In genomic region chr6:41283597-41283996, GRCh38 we compare ENCODE assay signal across 25 cellular contexts. TPM values are rescaled to one million over a fixed set of nuclear protein-coding genes. Genes with fewer than 3 reads are reported as not detected.
DNase-seq lines count a peak whose midpoint lies in the region; ATAC-seq, FAIRE-seq and TF ChIP-seq lines count a peak whose summit lies in the region.
"Had no signal": no experiment of that assay in that cellular context is flagged by ENCODE, and none has a peak within 500 bp of the region (broad histone marks: within the 10 kb centered on the region; RNA-seq: fewer than 3 reads in every experiment).

No MANE protein-coding gene starts in this region.

- no peak for TF ChIP-seq EP300 in K562 (IDR thresholded peaks at IDR 0.05; ENCODE audit: low read length)

- H3K9me3 ChIP-seq in Karpas-422 (ENCODE audit: low read length), result no peaks in the 10 kb centered on the region
- H3K9me3 ChIP-seq in K562 (replicated peaks; ENCODE audit: control insufficient read depth, insufficient read depth, low read depth, low read length), result no peaks in the 10 kb centered on the region
- H3K9me3 ChIP-seq: BLaER1 had no signal

- H3K36me3 ChIP-seq in Karpas-422 (ENCODE audit: insufficient read depth, low read length), result no peaks in the 10 kb centered on the region
- H3K36me3 ChIP-seq in K562 (ENCODE audit: control insufficient read depth, insufficient read depth, low read length), result no peaks in the 10 kb centered on the region
- H3K36me3 ChIP-seq: BLaER1 had no signal

- in situ Hi-C loops in K562 (cut with MboI), result no loop called here

- H3K4me3 ChIP-seq in Karpas-422 (ENCODE audit: low read length) (no peak overlapping the region), K562 (no peak overlapping the region)
- H3K4me3 ChIP-seq: BLaER1, GM23338 had no signal

- H3K27ac ChIP-seq in Karpas-422 (ENCODE audit: low read length) (no peak overlapping the region), K562 (ENCODE audit: extremely low read depth, low read depth, low read length) (no peak overlapping the region)
- H3K27ac ChIP-seq: BLaER1 had no signal

- H3K27me3 ChIP-seq in Karpas-422 (ENCODE audit: low read length) (no peaks in the 10 kb centered on the region), K562 (ENCODE audit: control insufficient read depth in 2 of 2, insufficient read depth in 2 of 2, low read length in 2 of 2) (peaks cover 0 to 43% of the 10 kb centered on the region in 2 experiments; a peak in 3 of 5 replicates)
- H3K27me3 ChIP-seq: BLaER1 had no signal

- CTCF ChIA-PET in K562 (lab: Yijun Ruan, JAX; ENCODE audit: low intra/inter-chr PET ratio), result no interaction called here

- no peaks in the 10 kb centered on the region for H3K9me2 ChIP-seq in Karpas-422 (replicated peaks; ENCODE audit: insufficient read depth, low read length)

- no peaks in the 10 kb centered on the region for H3K4me1 ChIP-seq in Karpas-422 (ENCODE audit: low read length)
- peaks cover 0 to 8% of the 10 kb centered on the region in 2 experiments; a peak in 2 of 5 replicates for H3K4me1 ChIP-seq in K562 (replicated peaks in 1 of 2; ENCODE audit: control insufficient read depth in 2 of 2, insufficient read depth in 2 of 2, low read length in 2 of 2)

- WGBS in K562 (ENCODE audit: insufficient coverage, low coverage, missing lambda C conversion rate), result 3% methylated on average over 3 of the region's 3 CpGs

- H3K27ac Mint-ChIP-seq in activated naive CD8-positive, alpha-beta T cell treated with anti-CD3 and anti-CD28 coated beads, Interleukin-2, amount 50 U/mL, for 24 hours, result peak overlapping the region; percentile 16
- no peak overlapping the region for H3K27ac Mint-ChIP-seq in activated naive CD8-positive, alpha-beta T cell treated with anti-CD3 and anti-CD28 coated beads for 36 hours
- H3K27ac Mint-ChIP-seq in stimulated activated naive B cell treated with anti-CD40 and anti-IgM and Interleukin-4, amounts not matched to agents 10 μg/mL and 1 μg/mL and 100 μg/mL, for 72 hours, result peak overlapping the region; percentile 77
- H3K27ac Mint-ChIP-seq: CD8-positive, alpha-beta memory T cell; GM23338 had no signal

- H3K4me3 Mint-ChIP-seq in activated naive CD8-positive, alpha-beta T cell treated with anti-CD3 and anti-CD28 coated beads, Interleukin-2, amount 50 U/mL, for 24 hours, result no peak overlapping the region
- H3K4me3 Mint-ChIP-seq in activated naive CD8-positive, alpha-beta T cell treated with anti-CD3 and anti-CD28 coated beads for 36 hours, result no peak overlapping the region
- no peak overlapping the region for H3K4me3 Mint-ChIP-seq in stimulated activated naive B cell treated with anti-CD40 and anti-IgM and Interleukin-4, amounts not matched to agents 10 μg/mL and 1 μg/mL and 100 μg/mL, for 72 hours
- H3K4me3 Mint-ChIP-seq: CD4-positive, CD25-positive, alpha-beta regulatory T cell; CD8-positive, alpha-beta memory T cell; GM23338 had no signal

- no peaks in the 10 kb centered on the region for H3K9me1 ChIP-seq in K562 (ENCODE audit: control insufficient read depth, insufficient read depth, low read length)

- intact Hi-C loops in K562 (cut with micrococcal nuclease), result no loop called here

- H3K4me2 ChIP-seq in Karpas-422 (ENCODE audit: low read depth, low read length, poor library complexity, severe bottlenecking), result no peak overlapping the region
- no peak overlapping the region for H3K4me2 ChIP-seq in K562 (ENCODE audit: insufficient read depth, low read length)
- H3K4me2 ChIP-seq: BLaER1, GM23338 had no signal

- POLR2A ChIA-PET in K562 (lab: Yijun Ruan, JAX), result no interaction called here

- TF ChIP-seq POLR2A in K562 (conservative IDR thresholded peaks at IDR 0.05), result no peak

- TF ChIP-seq RAD21 in K562 (CRISPR knock-in tag; conservative IDR thresholded peaks at IDR 0.05 in 1 of 2, IDR thresholded peaks at IDR 0.05 in 1 of 2), result no peak

- TF ChIP-seq CTCF in K562 (IDR thresholded peaks at IDR 0.05 in 2 of 3, conservative IDR thresholded peaks at IDR 0.05 in 1 of 3; ENCODE audit: insufficient read depth in 2 of 3, low read depth in 1 of 3, low read length in 3 of 3), result no peak

- peaks cover 2% of the 10 kb centered on the region for H3K27me3 Mint-ChIP-seq in activated naive CD8-positive, alpha-beta T cell treated with anti-CD3 and anti-CD28 coated beads, Interleukin-2, amount 50 U/mL, for 24 hours
- no peaks in the 10 kb centered on the region for H3K27me3 Mint-ChIP-seq in activated naive CD8-positive, alpha-beta T cell treated with anti-CD3 and anti-CD28 coated beads for 36 hours
- peaks cover 5 to 16% of the 10 kb centered on the region in 2 donors for H3K27me3 Mint-ChIP-seq in stimulated activated naive B cell treated with anti-CD40 and anti-IgM and Interleukin-4, amounts not matched to agents 10 μg/mL and 1 μg/mL and 100 μg/mL, for 72 hours

- DNase-seq in activated naive CD8-positive, alpha-beta T cell treated with anti-CD3 and anti-CD28 coated beads, Interleukin-2, amount 50 U/mL, for 24 hours, result no peak
- no peak for DNase-seq in activated naive CD8-positive, alpha-beta T cell treated with anti-CD3 and anti-CD28 coated beads for 36 hours
- DNase-seq in Karpas-422 (peak; percentile 51), K562 (ENCODE audit: extremely low read depth in 1 of 4, low spot score in 3 of 4) (no peak), SW 1271 (lab: John Stamatoyannopoulos, UW) (no peak)
- no peak for DNase-seq in stimulated activated naive B cell treated with anti-CD40 and anti-IgM and Interleukin-4, amounts not matched to agents 10 μg/mL and 1 μg/mL and 100 μg/mL, for 72 hours
- DNase-seq: 8988T; CD4-positive, CD25-positive, alpha-beta regulatory T cell; CD8-positive, alpha-beta memory T cell; COR-L47; DMS 273 treated with DMSO at 0.1 percent for 48 hours; DMS79; GDM1; HCEC 1CT; KBM-7 had no signal

- no peaks in the 10 kb centered on the region for H3K36me3 Mint-ChIP-seq in activated naive CD8-positive, alpha-beta T cell treated with anti-CD3 and anti-CD28 coated beads, Interleukin-2, amount 50 U/mL, for 24 hours (ENCODE audit: low read depth)
- no peaks in the 10 kb centered on the region for H3K36me3 Mint-ChIP-seq in activated naive CD8-positive, alpha-beta T cell treated with anti-CD3 and anti-CD28 coated beads for 36 hours
- peaks cover 0 to 7% of the 10 kb centered on the region in 2 donors for H3K36me3 Mint-ChIP-seq in stimulated activated naive B cell treated with anti-CD40 and anti-IgM and Interleukin-4, amounts not matched to agents 10 μg/mL and 1 μg/mL and 100 μg/mL, for 72 hours

- ATAC-seq in activated naive CD8-positive, alpha-beta T cell treated with anti-CD3 and anti-CD28 coated beads, Interleukin-2, amount 50 U/mL, for 24 hours, result no peak
- ATAC-seq in K562 (no peak), HG03135 (IDR thresholded peaks at IDR 0.05; ENCODE audit: unreplicated experiment) (no peak), HG03342 (IDR thresholded peaks at IDR 0.05; ENCODE audit: unreplicated experiment) (no peak)
- ATAC-seq in stimulated activated naive B cell treated with anti-CD40 and anti-IgM and Interleukin-4, amounts not matched to agents 10 μg/mL and 1 μg/mL and 100 μg/mL, for 72 hours (replicated peaks), result no peak
- ATAC-seq: GM23338 had no signal

- no peak for FAIRE-seq in K562 (lab: Jason Lieb, UNC)
- FAIRE-seq: GM19239, H54 had no signal

- H3K9ac ChIP-seq in Karpas-422 (ENCODE audit: low read length), result no peak overlapping the region
- H3K9ac ChIP-seq in K562 (ENCODE audit: insufficient read depth in 1 of 2, low read depth in 2 of 2, low read length in 2 of 2), result no peak overlapping the region
- H3K9ac ChIP-seq: BLaER1 had no signal

- H3K9me3 Mint-ChIP-seq in activated naive CD8-positive, alpha-beta T cell treated with anti-CD3 and anti-CD28 coated beads, Interleukin-2, amount 50 U/mL, for 24 hours, result no peaks in the 10 kb centered on the region
- no peaks in the 10 kb centered on the region for H3K9me3 Mint-ChIP-seq in activated naive CD8-positive, alpha-beta T cell treated with anti-CD3 and anti-CD28 coated beads for 36 hours
- peaks cover 4 to 7% of the 10 kb centered on the region in 2 donors for H3K9me3 Mint-ChIP-seq in stimulated activated naive B cell treated with anti-CD40 and anti-IgM and Interleukin-4, amounts not matched to agents 10 μg/mL and 1 μg/mL and 100 μg/mL, for 72 hours
- H3K9me3 Mint-ChIP-seq: CD4-positive, CD25-positive, alpha-beta regulatory T cell had no signal

- H2AFZ ChIP-seq in Karpas-422 (ENCODE audit: low read length) (no peak overlapping the region), K562 (ENCODE audit: low read depth, low read length) (no peak overlapping the region)
- H2AFZ ChIP-seq: GM23338 had no signal

- H3K4me1 Mint-ChIP-seq in activated naive CD8-positive, alpha-beta T cell treated with anti-CD3 and anti-CD28 coated beads, Interleukin-2, amount 50 U/mL, for 24 hours, result peaks cover 31% of the 10 kb centered on the region
- H3K4me1 Mint-ChIP-seq in activated naive CD8-positive, alpha-beta T cell treated with anti-CD3 and anti-CD28 coated beads for 36 hours, result peaks cover 20% of the 10 kb centered on the region
- peaks cover 9 to 18% of the 10 kb centered on the region in 2 donors for H3K4me1 Mint-ChIP-seq in stimulated activated naive B cell treated with anti-CD40 and anti-IgM and Interleukin-4, amounts not matched to agents 10 μg/mL and 1 μg/mL and 100 μg/mL, for 72 hours

- H4K20me1 ChIP-seq in Karpas-422 (ENCODE audit: insufficient read depth, low read depth, low read length), result no peaks in the 10 kb centered on the region
- H4K20me1 ChIP-seq in K562 (replicated peaks; ENCODE audit: control insufficient read depth, insufficient read depth, low read length), result no peaks in the 10 kb centered on the region
- H4K20me1 ChIP-seq: BLaER1 had no signal

- H3K79me2 ChIP-seq in Karpas-422 (ENCODE audit: low read length) (no peaks in the 10 kb centered on the region), K562 (ENCODE audit: control insufficient read depth, insufficient read depth, low read length) (no peaks in the 10 kb centered on the region)

- no TSS peak for BruUV-seq in K562 (replicated peaks; lab: Mats Ljungman, UMichigan)

RNA-seq across cellular contexts. Expression of gene TREM1, which starts 2.9 kb away (rescaled TPM):
- total RNA-seq in activated naive CD8-positive, alpha-beta T cell treated with anti-CD3 and anti-CD28 coated beads for 36 hours, result under 1 TPM in 1 of 2 experiments, not detected in 1; 0.30 TPM
- total RNA-seq in Karpas-422 (2014; rRNA removed; shearing (Covaris generic); ENCODE audit: low replicate concordance), result not detected in 2 replicates
- not detected in 2 replicates for total RNA-seq in K562 (2011; cell fraction: chromatin; rRNA removed; ENCODE audit: low replicate concordance)
- not detected in 2 replicates for total RNA-seq in K562 (2011; cell fraction: nucleolus; rRNA removed)
- total RNA-seq in K562 (2011; cell fraction: nucleoplasm; rRNA removed), result not detected in 2 replicates
- not detected in 2 replicates for total RNA-seq in K562 (2014; rRNA removed)
- total RNA-seq in K562 (2014; rRNA removed; fragmentation: Illumina TruSeq; extraction: Trizol), result not detected in 2 replicates
- not detected in 2 replicates for total RNA-seq in K562 (2015; rRNA removed; fragmentation: Illumina TruSeq; extraction: Trizol)
- not detected in 2 replicates for total RNA-seq in K562 (2021)
- polyA plus RNA-seq in K562 (2011; rRNA removed), result not detected in 2 replicates
- not detected in 2 replicates for polyA plus RNA-seq in K562 (2011; cell fraction: cytosol; rRNA removed)
- not detected in 2 replicates for polyA plus RNA-seq in K562 (2011; cell fraction: nucleus; rRNA removed)
- polyA plus RNA-seq in K562 (2012), result 0.55 TPM in 1 of 2 replicates, not detected in the other
- polyA plus RNA-seq in K562 (2014; fragmentation: Illumina TruSeq; extraction: Trizol), result not detected in 2 replicates
- polyA plus RNA-seq in K562 (2014; fragmentation: Nextera tagmentation; extraction: Ambion mirVana), result not detected
- not detected in 2 replicates for polyA plus RNA-seq in K562 (2014; rRNA removed)
- polyA minus RNA-seq in K562 (2011; rRNA and poly(A)+ RNA removed), result not detected in 2 replicates
- not detected in 2 replicates for polyA minus RNA-seq in K562 (2011; cell fraction: cytosol; rRNA and poly(A)+ RNA removed)
- not detected in 2 replicates for polyA minus RNA-seq in K562 (2011; cell fraction: nucleus; rRNA and poly(A)+ RNA removed)
- total RNA-seq: A673; CD4-positive, CD25-positive, alpha-beta regulatory T cell; CD8-positive, alpha-beta memory T cell; Daoy; GM23338 had no signal
- polyA plus RNA-seq: AG04450; CD8-positive, alpha-beta memory T cell; GM23338 had no signal

RNA-seq across cellular contexts. Expression of gene NCR2, which starts 51.8 kb away (rescaled TPM):
- total RNA-seq in activated naive CD8-positive, alpha-beta T cell treated with anti-CD3 and anti-CD28 coated beads for 36 hours, result under 1 TPM; 0.31 to 0.44 TPM
- not detected in 2 replicates for total RNA-seq in Karpas-422 (2014; rRNA removed; shearing (Covaris generic); ENCODE audit: low replicate concordance)
- not detected in 2 replicates for total RNA-seq in K562 (2011; cell fraction: chromatin; rRNA removed; ENCODE audit: low replicate concordance)
- not detected in 2 replicates for total RNA-seq in K562 (2011; cell fraction: nucleolus; rRNA removed)
- not detected in 2 replicates for total RNA-seq in K562 (2011; cell fraction: nucleoplasm; rRNA removed)
- total RNA-seq in K562 (2014; rRNA removed) (not detected in 2 replicates), K562 (2014; rRNA removed; fragmentation: Illumina TruSeq; extraction: Trizol) (not detected in 2 replicates), K562 (2015; rRNA removed; fragmentation: Illumina TruSeq; extraction: Trizol) (not detected in 2 replicates), K562 (2021) (not detected in 2 replicates)
- polyA plus RNA-seq in K562 (2011; rRNA removed) (not detected in 2 replicates), K562 (2014; fragmentation: Illumina TruSeq; extraction: Trizol) (not detected in 2 replicates), K562 (2014; fragmentation: Nextera tagmentation; extraction: Ambion mirVana) (not detected), K562 (2014; rRNA removed) (not detected in 2 replicates)
- not detected in 2 replicates for polyA plus RNA-seq in K562 (2011; cell fraction: cytosol; rRNA removed)
- not detected in 2 replicates for polyA plus RNA-seq in K562 (2011; cell fraction: nucleus; rRNA removed)
- polyA plus RNA-seq in K562 (2012), result not detected in 2 replicates
- not detected in 2 replicates for polyA minus RNA-seq in K562 (2011; rRNA and poly(A)+ RNA removed)
- polyA minus RNA-seq in K562 (2011; cell fraction: cytosol; rRNA and poly(A)+ RNA removed), result not detected in 2 replicates
- polyA minus RNA-seq in K562 (2011; cell fraction: nucleus; rRNA and poly(A)+ RNA removed), result not detected in 2 replicates
- total RNA-seq: A673; CD4-positive, CD25-positive, alpha-beta regulatory T cell; CD8-positive, alpha-beta memory T cell; Daoy; GM23338; HT-29 had no signal
- polyA plus RNA-seq: AG04450; CD4-positive, CD25-positive, alpha-beta regulatory T cell; CD8-positive, alpha-beta memory T cell; GM23338 had no signal

RNA-seq across cellular contexts. Expression of gene TREML4, which starts 55.4 kb away (rescaled TPM):
- total RNA-seq in activated naive CD8-positive, alpha-beta T cell treated with anti-CD3 and anti-CD28 coated beads for 36 hours, result not detected
- not detected in 2 replicates for total RNA-seq in Karpas-422 (2014; rRNA removed; shearing (Covaris generic); ENCODE audit: low replicate concordance)
- not detected in 2 replicates for total RNA-seq in K562 (2011; cell fraction: chromatin; rRNA removed; ENCODE audit: low replicate concordance)
- total RNA-seq in K562 (2011; cell fraction: nucleolus; rRNA removed), result not detected in 2 replicates
- not detected in 2 replicates for total RNA-seq in K562 (2011; cell fraction: nucleoplasm; rRNA removed)
- total RNA-seq in K562 (2014; rRNA removed), result not detected in 2 replicates
- total RNA-seq in K562 (2014; rRNA removed; fragmentation: Illumina TruSeq; extraction: Trizol), result not detected in 2 replicates
- not detected in 2 replicates for total RNA-seq in K562 (2015; rRNA removed; fragmentation: Illumina TruSeq; extraction: Trizol)
- total RNA-seq in K562 (2021), result not detected in 2 replicates
- not detected in 2 replicates for polyA plus RNA-seq in K562 (2011; rRNA removed)
- not detected in 2 replicates for polyA plus RNA-seq in K562 (2011; cell fraction: cytosol; rRNA removed)
- polyA plus RNA-seq in K562 (2011; cell fraction: nucleus; rRNA removed), result not detected in 2 replicates
- not detected in 2 replicates for polyA plus RNA-seq in K562 (2012)
- polyA plus RNA-seq in K562 (2014; fragmentation: Illumina TruSeq; extraction: Trizol), result not detected in 2 replicates
- polyA plus RNA-seq in K562 (2014; fragmentation: Nextera tagmentation; extraction: Ambion mirVana), result not detected
- polyA plus RNA-seq in K562 (2014; rRNA removed), result not detected in 2 replicates
- polyA minus RNA-seq in K562 (2011; rRNA and poly(A)+ RNA removed), result not detected in 2 replicates
- polyA minus RNA-seq in K562 (2011; cell fraction: cytosol; rRNA and poly(A)+ RNA removed), result not detected in 2 replicates
- not detected in 2 replicates for polyA minus RNA-seq in K562 (2011; cell fraction: nucleus; rRNA and poly(A)+ RNA removed)
- total RNA-seq: A673; CD4-positive, CD25-positive, alpha-beta regulatory T cell; CD8-positive, alpha-beta memory T cell; Daoy; GM23338; HT-29 had no signal
- polyA plus RNA-seq: AG04450; CD4-positive, CD25-positive, alpha-beta regulatory T cell; CD8-positive, alpha-beta memory T cell; GM23338 had no signal
